ENCODE assay signal across 20 cellular contexts in genomic region chr20:61982951-61983315, GRCh38.
DNase-seq lines count a peak whose midpoint lies in the region; ATAC-seq, FAIRE-seq and TF ChIP-seq lines count a peak whose summit lies in the region.
"Had no signal": no experiment of that assay in that cellular context is flagged by ENCODE, and none has a peak within 500 bp of the region (broad histone marks: within the 10 kb centered on the region; RNA-seq: fewer than 3 reads in every experiment).

No MANE protein-coding gene starts in this region.

- H3K9me3 Mint-ChIP-seq in immature natural killer cell = peaks cover 7 to 19% (median 12%) of the 10 kb centered on the region in 6 donors

- peaks cover 55 to 66% of the 10 kb centered on the region in 2 donors for H3K4me1 Mint-ChIP-seq in immature natural killer cell
- H3K4me1 Mint-ChIP-seq: GM23338 had no signal

- H4K20me1 ChIP-seq in OCI-LY1 (ENCODE audit: insufficient read depth, low read length) (no peaks in the 10 kb centered on the region), H1 (replicated peaks in 1 of 2; ENCODE audit: control insufficient read depth in 1 of 2, insufficient read depth in 2 of 2, low read length in 2 of 2) (peaks cover 0 to 6% of the 10 kb centered on the region in 2 experiments)

- peaks cover 29 to 35% (median 31%) of the 10 kb centered on the region in 3 donors for H3K36me3 Mint-ChIP-seq in immature natural killer cell

- no peak overlapping the region for H3K56ac ChIP-seq in H1 (replicated peaks; ENCODE audit: insufficient read length, low read depth, low read length)

- H2BK20ac ChIP-seq in H1 (ENCODE audit: low read length) = no peak overlapping the region

- H3K27me3 ChIP-seq in OCI-LY1 (ENCODE audit: insufficient read depth, low read length) (no peaks in the 10 kb centered on the region), RWPE2 (ENCODE audit: insufficient read depth, poor library complexity, severe bottlenecking) (no peaks in the 10 kb centered on the region), H1 (replicated peaks in 1 of 4; ENCODE audit: control insufficient read depth in 3 of 4, extremely low read depth in 1 of 4, insufficient read depth in 3 of 4, low read length in 3 of 4) (no peaks in the 10 kb centered on the region; a peak in 1 of 7 replicates)

- 86% methylated on average over 10 of the region's 11 CpGs; no CpG with 5 or more reads in 1 of the 2 experiments for WGBS in H1 (ENCODE audit: extremely low coverage in 1 of 2, insufficient coverage in 1 of 2, insufficient read length in 1 of 2, insufficient replicate concordance in 2 of 2, low coverage in 1 of 2, low lambda C conversion rate in 2 of 2, missing lambda C conversion rate in 1 of 2), 2 experiments

- DNase-seq in RWPE2 (ENCODE audit: low spot score) (no peak), H1 (ENCODE audit: low read depth in 1 of 2, low spot score in 2 of 2) (no peak), cortex of kidney (lab: John Stamatoyannopoulos, UW) (no peak), SKM-1 (lab: John Stamatoyannopoulos, UW; ENCODE audit: unreplicated experiment) (no peak), immature natural killer cell (no peak), NCI-H526 treated with DMSO at 0.1 percent for 48 hours (lab: John Stamatoyannopoulos, UW) (no peak)
- DNase-seq: C1 segment of cervical spinal cord; Calu3; CD4-positive, alpha-beta memory T cell; COR-L47; DMS53; DMS79 treated with DMSO at 0.1 percent for 48 hours; GF-D8 had no signal

- H3K4me3 Mint-ChIP-seq in immature natural killer cell = peak overlapping the region in 1 of 5 donors; percentile 17
- H3K4me3 Mint-ChIP-seq: GM23338 had no signal

- CTCF ChIA-PET in HEK293 (lab: Yijun Ruan, JAX) (interaction anchor here (0.6 kb wide), 1 partner anchor 273 kb away, joined by 3 read pairs; no protein-coding TSS in a partner anchor), H1 (lab: Charles Lee; ENCODE audit: partially characterized antibody) (no interaction called here)

- H3K9me3 ChIP-seq in HEK293 (ENCODE audit: control insufficient read depth, insufficient read depth, low read depth, low read length) (no peaks in the 10 kb centered on the region), OCI-LY1 (ENCODE audit: low read length) (no peaks in the 10 kb centered on the region), RWPE2 (ENCODE audit: severe bottlenecking) (no peaks in the 10 kb centered on the region), H1 (ENCODE audit: insufficient read depth in 2 of 2, low read depth in 1 of 2, low read length in 1 of 2) (peaks cover 0 to 2% of the 10 kb centered on the region in 2 experiments; a peak in 1 of 4 replicates)
- H3K9me3 ChIP-seq: HAP-1 had no signal

- no peak for FAIRE-seq in H1 (lab: Jason Lieb, UNC)
- FAIRE-seq: GM12891, GM18507, H54 had no signal

- H2BK120ac ChIP-seq in H1 (replicated peaks; ENCODE audit: low read depth, low read length) = no peak overlapping the region

- H4K8ac ChIP-seq in H1 (ENCODE audit: extremely low read depth, insufficient read depth, low read length) = no peak overlapping the region

- no peak for TF ChIP-seq EP300 in H1 (IDR thresholded peaks at IDR 0.05; ENCODE audit: borderline replicate concordance in 1 of 2, low read depth in 2 of 2, low read length in 2 of 2)

- H2BK5ac ChIP-seq in H1 (ENCODE audit: low read depth, low read length) = no peak overlapping the region

- H3K4me3 ChIP-seq in HEK293 (ENCODE audit: low read depth, low read length) (no peak overlapping the region), OCI-LY1 (ENCODE audit: low read depth, low read length, poor library complexity, severe bottlenecking) (no peak overlapping the region), RWPE2 (ENCODE audit: severe bottlenecking) (no peak overlapping the region), H1 (ENCODE audit: extremely low read depth in 1 of 4, insufficient read depth in 2 of 4, low read depth in 3 of 4, low read length in 4 of 4) (no peak overlapping the region)
- H3K4me3 ChIP-seq: GM23338, HAP-1 had no signal

- POLR2A ChIA-PET in HEK293 (lab: Yijun Ruan, JAX) (no interaction called here), H1 (lab: Charles Lee; ENCODE audit: partially characterized antibody) (interaction anchor here (0.6 kb wide), 1 partner anchor 150 kb away, joined by 3 read pairs; no protein-coding TSS in a partner anchor)

- H3K27ac ChIP-seq in HEK293 (ENCODE audit: extremely low read depth, low read depth, low read length) = no peak overlapping the region
- peak overlapping the region; percentile 57 for H3K27ac ChIP-seq in OCI-LY1 (ENCODE audit: low read depth, low read length, poor library complexity, severe bottlenecking)
- H3K27ac ChIP-seq in RWPE2 (ENCODE audit: poor library complexity, severe bottlenecking) = no peak overlapping the region
- H3K27ac ChIP-seq in H1 (ENCODE audit: low read depth, low read length) = no peak overlapping the region

- peaks cover 0 to 50% of the 10 kb centered on the region in 2 experiments; a peak in 1 of 3 replicates for H3K36me3 ChIP-seq in HEK293 (ENCODE audit: control insufficient read depth in 2 of 2, insufficient read depth in 1 of 2, low read length in 2 of 2)
- H3K36me3 ChIP-seq in OCI-LY1 (ENCODE audit: insufficient read depth, low read length) = peaks cover 17% of the 10 kb centered on the region
- peaks cover 22% of the 10 kb centered on the region for H3K36me3 ChIP-seq in RWPE2 (ENCODE audit: low read depth)
- peaks cover 0 to 11% (median 3%) of the 10 kb centered on the region in 4 experiments; a peak in 4 of 8 replicates for H3K36me3 ChIP-seq in H1 (ENCODE audit: control insufficient read depth in 2 of 4, insufficient read depth in 4 of 4, low read length in 3 of 4)

- no peak overlapping the region for H2BK12ac ChIP-seq in H1 (ENCODE audit: low read depth, low read length)

- H2AFZ ChIP-seq in OCI-LY1 (ENCODE audit: low read length) (no peak overlapping the region), H1 (ENCODE audit: low read length) (no peak overlapping the region)
- H2AFZ ChIP-seq: GM23338 had no signal

- H3K9ac ChIP-seq in OCI-LY1 (ENCODE audit: low read length) (no peak overlapping the region), H1 (replicated peaks in 1 of 4; ENCODE audit: extremely low read depth in 1 of 4, low read depth in 3 of 4, low read length in 3 of 4) (no peak overlapping the region)

- ATAC-seq in RWPE2 (ENCODE audit: low read depth) = peak; percentile 11; the same call in 2 of the 3 replicates
- ATAC-seq: GM23338 had no signal

- H3K14ac ChIP-seq in H1 (ENCODE audit: insufficient read length) = no peak overlapping the region

- no peak overlapping the region for H4K5ac ChIP-seq in H1 (ENCODE audit: insufficient read length, low read depth, low read length)

- H3K23ac ChIP-seq in H1 (ENCODE audit: insufficient read length) = no peak overlapping the region

- H3K79me2 ChIP-seq in OCI-LY1 (ENCODE audit: insufficient read depth, low read length) = no peaks in the 10 kb centered on the region
- H3K79me2 ChIP-seq in H1 (ENCODE audit: control insufficient read depth in 1 of 2, insufficient read depth in 2 of 2, low read length in 2 of 2) = peaks cover 0 to 2% of the 10 kb centered on the region in 2 experiments; a peak in 2 of 4 replicates

- no peak overlapping the region for H3K18ac ChIP-seq in H1 (ENCODE audit: extremely low read depth, low read length)

- no peak overlapping the region for H2BK15ac ChIP-seq in H1 (ENCODE audit: low read length)

- TF ChIP-seq CTCF in HEK293 (tag by site-specific recombination; IDR thresholded peaks at IDR 0.05) (no peak), OCI-LY1 (IDR thresholded peaks at IDR 0.05; ENCODE audit: low read length) (no peak), RWPE2 (IDR thresholded peaks at IDR 0.05; ENCODE audit: poor library complexity, severe bottlenecking) (no peak), H1 (IDR thresholded peaks at IDR 0.05; ENCODE audit: control extremely low read depth in 1 of 3, insufficient read depth in 1 of 3, low read depth in 1 of 3, low read length in 3 of 3) (no peak)

- peaks cover 11% of the 10 kb centered on the region; the same call in 1 of the 2 replicates for H3K23me2 ChIP-seq in H1 (ENCODE audit: low read depth, low read length)

- TF ChIP-seq POLR2A in H1 (IDR thresholded peaks at IDR 0.05; ENCODE audit: control extremely low read depth in 1 of 2, low read depth in 2 of 2, low read length in 2 of 2) = no peak

- peaks cover 5% of the 10 kb centered on the region; the same call in 1 of the 2 replicates for H3K79me1 ChIP-seq in H1 (ENCODE audit: low read depth, low read length)

- H3K4me2 ChIP-seq in OCI-LY1 (ENCODE audit: low read length) (no peak overlapping the region), H1 (ENCODE audit: insufficient read depth in 1 of 2, low read depth in 2 of 2, low read length in 2 of 2) (no peak overlapping the region)
- H3K4me2 ChIP-seq: GM23338 had no signal

- H3K9me2 ChIP-seq in OCI-LY1 (ENCODE audit: low read depth, low read length) = no peaks in the 10 kb centered on the region

- 0 out of 2 replicates have a peak, but pooled peaks cover 8% of the 10 kb centered on the region for H3F3A ChIP-seq in OCI-LY1 (ENCODE audit: insufficient read depth, low read length)

- peaks cover 23 to 32% (median 29%) of the 10 kb centered on the region in 3 donors for H3K27me3 Mint-ChIP-seq in immature natural killer cell (ENCODE audit: low read depth in 3 of 3)
- H3K27me3 Mint-ChIP-seq: CD4-positive, alpha-beta memory T cell had no signal

- H3K27ac Mint-ChIP-seq in immature natural killer cell = peak overlapping the region in 1 of 6 donors; percentile 57
- H3K27ac Mint-ChIP-seq: GM23338 had no signal

- TF ChIP-seq RAD21 in H1 (IDR thresholded peaks at IDR 0.05 in 1 of 2, conservative IDR thresholded peaks at IDR 0.05 in 1 of 2; ENCODE audit: low read depth in 2 of 2, low read length in 2 of 2) = no peak

- H3K4ac ChIP-seq in H1 (replicated peaks; ENCODE audit: insufficient read length, low read depth, low read length) = no peak overlapping the region

- H2AK5ac ChIP-seq in H1 (ENCODE audit: low read depth, low read length) = no peak overlapping the region

- H4K91ac ChIP-seq in H1 (replicated peaks; ENCODE audit: insufficient read length, low read length) = no peak overlapping the region

- no peaks in the 10 kb centered on the region for H3K4me1 ChIP-seq in HEK293 (ENCODE audit: control insufficient read depth, insufficient read depth, low read length)
- H3K4me1 ChIP-seq in OCI-LY1 (ENCODE audit: insufficient read depth, low read length, severe bottlenecking) = peaks cover 8% of the 10 kb centered on the region
- H3K4me1 ChIP-seq in RWPE2 (ENCODE audit: insufficient read depth, poor library complexity, severe bottlenecking) = no peaks in the 10 kb centered on the region
- H3K4me1 ChIP-seq in H1 (replicated peaks in 1 of 4; ENCODE audit: control insufficient read depth in 3 of 4, insufficient read depth in 4 of 4, low read length in 3 of 4) = no peaks in the 10 kb centered on the region; a peak in 1 of 7 replicates
- H3K4me1 ChIP-seq: HAP-1 had no signal

TF ChIP-seq in HEK293, 187 proteins besides CTCF, POLR2A, EP300 and RAD21:
- no peak for TF ChIP-seq ZNF174 (tag by site-specific recombination; IDR thresholded peaks at IDR 0.05)
- 0 out of 2 replicates have a peak, but pooled peaks have one; percentile 15 for TF ChIP-seq ZFHX2 (tag by site-specific recombination; conservative IDR thresholded peaks at IDR 0.05)

TF ChIP-seq in H1, 55 proteins besides CTCF, POLR2A, EP300 and RAD21 (continues in another document):
- TF ChIP-seq SP4 (IDR thresholded peaks at IDR 0.05; ENCODE audit: low read length) = no peak
- no peak for TF ChIP-seq RFX5 (IDR thresholded peaks at IDR 0.05; ENCODE audit: borderline replicate concordance, low read depth, low read length)
